1 cellular context compared by ENCODE assay signal in genomic region chr17:32253117-32253611, GRCh38.
TF ChIP-seq lines count a peak whose summit lies in the region.

No MANE protein-coding gene starts in this region.

TF ChIP-seq in HEK293T, 16 proteins besides CTCF, POLR2A, EP300 and RAD21 (continued from another document):
- no peak for TF ChIP-seq NFRKB (IDR thresholded peaks at IDR 0.05)
- TF ChIP-seq L3MBTL2 (conservative IDR thresholded peaks at IDR 0.05) = no peak
- TF ChIP-seq ARNT (IDR thresholded peaks at IDR 0.05) = no peak
